31 cellular contexts compared by ENCODE assay signal in genomic region chr4:123705419-123705818, GRCh38.
"Had no signal": no experiment of that assay in that cellular context is flagged by ENCODE, and none has a peak within 500 bp of the region (broad histone marks: within the 10 kb centered on the region; RNA-seq: fewer than 3 reads in every experiment).

No MANE protein-coding gene starts in this region.

- H2AFZ ChIP-seq: parathyroid adenoma had no signal

- H3K9me3 Mint-ChIP-seq: natural killer cell treated with Interleukin-12 subunit alpha and Interleukin-12 subunit beta and Interleukin-15 and Interleukin-18, amount 100 ng/mL, for 72 hours; type B pancreatic cell had no signal

- DNase-seq: naive B cell; naive thymus-derived CD8-positive, alpha-beta T cell; nephron progenitor cell; nucleus accumbens; ovary; posterior cingulate gyrus; psoas muscle; right cardiac atrium; stimulated activated CD4-positive, alpha-beta T cell treated with anti-CD3 and anti-CD28 coated beads, Interleukin-15, amount 100 ng/mL, for 24 hours; stimulated activated CD4-positive, alpha-beta T cell treated with anti-CD3 and anti-CD28 coated beads, Interleukin-2, amount 100 ng/mL, for 24 hours; stimulated activated CD4-positive, alpha-beta T cell treated with anti-CD3 and anti-CD28 coated beads, Interleukin-2, amount 100 ng/mL, for 48 hours; stimulated activated CD4-positive, alpha-beta T cell treated with anti-CD3 and anti-CD28 coated beads, Interleukin-4, amount 100 ng/mL, for 24 hours; stimulated activated naive B cell treated with anti-CD40 and anti-IgM and Interleukin-4, amounts not matched to agents 10 μg/mL and 1 μg/mL and 100 μg/mL, for 72 hours; stimulated activated naive CD4-positive, alpha-beta T cell treated with Interleukin-2 at 50 U/mL for 16 hours; stomach; testis; tibial artery; transverse colon; upper lobe of right lung; uterus had no signal

- H3K4me1 ChIP-seq: parathyroid adenoma, psoas muscle, testis, transverse colon, upper lobe of right lung, uterus had no signal

- H3K4me3 ChIP-seq: ovary, psoas muscle, skin epidermis, stomach, suprapubic skin, testis, tibial artery, transverse colon, upper lobe of right lung, uterus had no signal

- H3K36me3 ChIP-seq: neutrophil, ovary, stomach, suprapubic skin, tibial artery, transverse colon, upper lobe of right lung, uterus had no signal

- H3K27ac Mint-ChIP-seq: naive B cell; naive thymus-derived CD8-positive, alpha-beta T cell; natural killer cell treated with Interleukin-12 subunit alpha and Interleukin-12 subunit beta and Interleukin-15 and Interleukin-18, amount 100 ng/mL, for 72 hours; nephron progenitor cell; progenitor cell of endocrine pancreas; stimulated activated effector memory CD8-positive, alpha-beta T cell treated with anti-CD3 and anti-CD28 coated beads, Interleukin-12 subunit alpha, Interleukin-12 subunit beta, amount 100 ng/mL, for 72 hours; stimulated activated naive B cell treated with anti-CD40 and anti-IgM and Interleukin-4, amounts not matched to agents 10 μg/mL and 1 μg/mL and 100 μg/mL, for 72 hours; stimulated activated naive CD8-positive, alpha-beta T cell treated with anti-CD3 and anti-CD28 coated beads, Interleukin-15, Interleukin-2, amounts not matched to agents 100 ng/mL and 50 ng/mL, for 24 hours; type B pancreatic cell had no signal

- H3K79me2 ChIP-seq: parathyroid adenoma had no signal

- H3K4me1 Mint-ChIP-seq: naive B cell; naive thymus-derived CD8-positive, alpha-beta T cell; stimulated activated effector memory CD8-positive, alpha-beta T cell treated with anti-CD3 and anti-CD28 coated beads, Interleukin-12 subunit alpha, Interleukin-12 subunit beta, amount 100 ng/mL, for 72 hours; stimulated activated naive B cell treated with anti-CD40 and anti-IgM and Interleukin-4, amounts not matched to agents 10 μg/mL and 1 μg/mL and 100 μg/mL, for 72 hours had no signal

- H3K9me3 ChIP-seq: psoas muscle, suprapubic skin, testis, transverse colon, upper lobe of right lung had no signal

- ATAC-seq: naive thymus-derived CD8-positive, alpha-beta T cell; natural killer cell treated with Interleukin-12 subunit alpha and Interleukin-12 subunit beta and Interleukin-15 and Interleukin-18, amount 100 ng/mL, for 72 hours; psoas muscle; right cardiac atrium; sciatic nerve; stimulated activated effector memory CD8-positive, alpha-beta T cell treated with anti-CD3 and anti-CD28 coated beads, Interleukin-12 subunit alpha, Interleukin-12 subunit beta, amount 100 ng/mL, for 72 hours; stimulated activated naive B cell treated with anti-CD40 and anti-IgM and Interleukin-4, amounts not matched to agents 10 μg/mL and 1 μg/mL and 100 μg/mL, for 72 hours; upper lobe of right lung had no signal

- H3K27me3 Mint-ChIP-seq: progenitor cell of endocrine pancreas, type B pancreatic cell had no signal

- H3K4me3 Mint-ChIP-seq: naive B cell; naive thymus-derived CD8-positive, alpha-beta T cell; natural killer cell treated with Interleukin-12 subunit alpha and Interleukin-12 subunit beta and Interleukin-15 and Interleukin-18, amount 100 ng/mL, for 72 hours; nephron progenitor cell; neural crest cell; stimulated activated effector memory CD8-positive, alpha-beta T cell treated with anti-CD3 and anti-CD28 coated beads, Interleukin-12 subunit alpha, Interleukin-12 subunit beta, amount 100 ng/mL, for 72 hours; stimulated activated naive B cell treated with anti-CD40 and anti-IgM and Interleukin-4, amounts not matched to agents 10 μg/mL and 1 μg/mL and 100 μg/mL, for 72 hours; stimulated activated naive CD8-positive, alpha-beta T cell treated with anti-CD3 and anti-CD28 coated beads, Interleukin-15, Interleukin-2, amounts not matched to agents 100 ng/mL and 50 ng/mL, for 24 hours; type B pancreatic cell had no signal

- H3K27ac ChIP-seq: neutrophil, ovary, parathyroid adenoma, psoas muscle, skin epidermis, stomach, suprapubic skin, testis, tibial artery, transverse colon, upper lobe of right lung, uterus had no signal

- H3K9ac ChIP-seq: parathyroid adenoma had no signal

- H3K27me3 ChIP-seq: neutrophil, ovary, stomach, suprapubic skin, testis, tibial artery, transverse colon, upper lobe of right lung, uterus had no signal

- H3K36me3 Mint-ChIP-seq: stimulated activated effector memory CD8-positive, alpha-beta T cell treated with anti-CD3 and anti-CD28 coated beads, Interleukin-12 subunit alpha, Interleukin-12 subunit beta, amount 100 ng/mL, for 72 hours had no signal
